ENCODE assay signal across 8 cellular contexts in genomic region chr1:151006331-151007052, GRCh38. TPM values are rescaled to one million over a fixed set of nuclear protein-coding genes. Genes with fewer than 3 reads are reported as not detected.
DNase-seq lines count a peak whose midpoint lies in the region; ATAC-seq, FAIRE-seq and TF ChIP-seq lines count a peak whose summit lies in the region.

Gene MINDY1, minus strand, starts transcription at chr1:151006902. Its CDS starts 4,285 bp downstream, at chr1:151002617.

- CTCF ChIA-PET in CD8-positive, alpha-beta T cell (lab: Charles Lee): interaction anchor here (0.6 to 16.2 kb wide), 9 partner anchors 10 to 182 kb away, joined by 3 to 283 read pairs (median 3); partner anchors contain the start of genes ANXA9, CERS2 and GABPB2

- no peaks in the 10 kb centered on the region for H3K27me3 ChIP-seq in CD8-positive, alpha-beta T cell (ENCODE audit: insufficient read depth, low read length)
- no peaks in the 10 kb centered on the region for H3K27me3 ChIP-seq in keratinocyte (ENCODE audit: control insufficient read depth, extremely low read depth, insufficient read depth, low read length)

- intact Hi-C loops in CD8-positive, alpha-beta T cell (cut with DNase I, micrococcal nuclease): loop anchor here (1.0 to 10.0 kb wide), 7 partner anchors 10 to 312 kb away; partner anchors contain the start of genes ARNT (in 1 of the 2), CDC42SE1 (in 1 of the 2), GABPB2 (in 1 of the 2) and GOLPH3L (in 1 of the 2)

- H3K4me1 Mint-ChIP-seq in CD8-positive, alpha-beta T cell (ENCODE audit: low read depth): peaks cover 89% of the 10 kb centered on the region

- H4K20me1 ChIP-seq in keratinocyte (ENCODE audit: control insufficient read depth, extremely low read depth, insufficient read depth, low read length): no peaks in the 10 kb centered on the region

- no peaks in the 10 kb centered on the region for H3K9me3 Mint-ChIP-seq in CD8-positive, alpha-beta T cell

- no peaks in the 10 kb centered on the region for H3K79me2 ChIP-seq in keratinocyte (ENCODE audit: control insufficient read depth, insufficient read depth, low read length)

- no peaks in the 10 kb centered on the region for H3K27me3 Mint-ChIP-seq in CD8-positive, alpha-beta T cell (ENCODE audit: low read depth)

- POLR2A ChIA-PET in CD8-positive, alpha-beta T cell (lab: Charles Lee): interaction anchor here (0.6 to 2.8 kb wide), 7 partner anchors 31 to 451 kb away, joined by 3 to 9 read pairs (median 3); no protein-coding TSS in a partner anchor

- peaks cover 65% of the 10 kb centered on the region for H3K4me1 ChIP-seq in CD8-positive, alpha-beta T cell (ENCODE audit: insufficient read depth, low read length)
- peaks cover 48% of the 10 kb centered on the region for H3K4me1 ChIP-seq in keratinocyte (ENCODE audit: control insufficient read depth, extremely low read depth, insufficient read depth, low read length)

- H3K27ac ChIP-seq in CD8-positive, alpha-beta T cell (ENCODE audit: low read depth, low read length): peak within 1 kb of the TSS; percentile 76
- peak within 1 kb of the TSS; percentile 99 for H3K27ac ChIP-seq in cingulate gyrus (ENCODE audit: low read depth, low read length)
- peak within 1 kb of the TSS; percentile 65 for H3K27ac ChIP-seq in keratinocyte (ENCODE audit: control insufficient read depth, insufficient read depth, low read length)
- H3K27ac ChIP-seq in skin epidermis: peak within 1 kb of the TSS; percentile 66 to 96 (median 90)

- no peaks in the 10 kb centered on the region for H3K9me3 ChIP-seq in CD8-positive, alpha-beta T cell (ENCODE audit: low read length)
- no peaks in the 10 kb centered on the region for H3K9me3 ChIP-seq in keratinocyte (ENCODE audit: control insufficient read depth, low read depth, low read length)

- peak within 1 kb of the TSS; percentile 78 for H3K4me3 ChIP-seq in CD8-positive, alpha-beta T cell (ENCODE audit: low read depth, low read length)
- H3K4me3 ChIP-seq in keratinocyte (ENCODE audit: control insufficient read depth in 2 of 3, extremely low read depth in 1 of 3, insufficient read depth in 2 of 3, low read depth in 1 of 3, low read length in 3 of 3) (peak within 1 kb of the TSS; percentile 40 to 83 (median 70)), skin epidermis (peak within 1 kb of the TSS; percentile 40 to 57 (median 45))

- peak within 1 kb of the TSS; percentile 88 for H2AFZ ChIP-seq in keratinocyte (ENCODE audit: control insufficient read depth, low read length)

- no peak for TF ChIP-seq CTCF in CD8-positive, alpha-beta T cell (IDR thresholded peaks at IDR 0.05)
- TF ChIP-seq CTCF in keratinocyte (optimal IDR thresholded peaks at IDR 0.05 in 1 of 3, IDR thresholded peaks at IDR 0.05 in 1 of 3, conservative IDR thresholded peaks at IDR 0.05 in 1 of 3; ENCODE audit: extremely low read depth in 1 of 3, insufficient read depth in 2 of 3, low read length in 3 of 3): peak; percentile 49 to 73 (median 52)

- H3K9me1 ChIP-seq in keratinocyte (ENCODE audit: control insufficient read depth, extremely low read depth, insufficient read depth, low read length): no peaks in the 10 kb centered on the region

- peak within 1 kb of the TSS; percentile 74 for H3K9ac ChIP-seq in keratinocyte (ENCODE audit: control insufficient read depth, extremely low read depth, insufficient read depth, low read length)

- H3K4me2 ChIP-seq in keratinocyte (ENCODE audit: control insufficient read depth, extremely low read depth, insufficient read depth, low read depth, low read length): peak within 1 kb of the TSS; percentile 93

- peaks cover 18% of the 10 kb centered on the region for H3K36me3 Mint-ChIP-seq in CD8-positive, alpha-beta T cell

- peak in 4 of 7 experiments; percentile 11 to 36 (median 20) for DNase-seq in CD8-positive, alpha-beta T cell
- peak; percentile 53 for DNase-seq in NCI-H1930 (lab: John Stamatoyannopoulos, UW)
- peak in 3 of 5 experiments; percentile 9 to 61 (median 13) for DNase-seq in T-helper 2 cell
- DNase-seq in keratinocyte (ENCODE audit: low read depth, low spot score): peak; percentile 30

- peak within 1 kb of the TSS; percentile 97 for H3K27ac Mint-ChIP-seq in CD8-positive, alpha-beta T cell

- no peak for ATAC-seq in CD8-positive, alpha-beta T cell
- ATAC-seq in GM21717 (IDR thresholded peaks at IDR 0.05; ENCODE audit: unreplicated experiment) (peak; percentile 36), HG03432 (IDR thresholded peaks at IDR 0.05; ENCODE audit: unreplicated experiment) (no peak)

- FAIRE-seq in keratinocyte (lab: Jason Lieb, UNC): no peak

- peak within 1 kb of the TSS; percentile 96 for H3K4me3 Mint-ChIP-seq in CD8-positive, alpha-beta T cell

- dilution Hi-C loops in keratinocyte (cut with MboI; ENCODE audit: extremely low pct_ligation_motif_present, low sequenced_read_pairs): no loop called here

- peaks cover 6% of the 10 kb centered on the region for H3K36me3 ChIP-seq in CD8-positive, alpha-beta T cell (ENCODE audit: insufficient read depth, low read length)
- H3K36me3 ChIP-seq in keratinocyte (ENCODE audit: control insufficient read depth in 2 of 2, extremely low read depth in 1 of 2, insufficient read depth in 2 of 2, low read length in 2 of 2): no peaks in the 10 kb centered on the region

RNA-seq across cellular contexts. Expression of gene MINDY1, which starts in this region (rescaled TPM):
- 1 to 10 TPM; 2.2 to 2.4 TPM for total RNA-seq in CD8-positive, alpha-beta T cell
- 11.2 to 20.4 TPM (median 11.6 TPM) in 3 replicates for polyA plus RNA-seq in keratinocyte
- 9.7 TPM for polyA plus RNA-seq in keratinocyte (2011; ENCODE audit: low read depth)
- 12.6 and 13.5 TPM in 2 replicates for polyA plus RNA-seq in keratinocyte (2011; cell fraction: cytosol; rRNA removed)
- polyA plus RNA-seq in keratinocyte (2011; cell fraction: nucleus; rRNA removed): 35.0 and 42.9 TPM in 2 replicates
- 9.2 and 14.5 TPM in 2 replicates for polyA plus RNA-seq in keratinocyte (2012; ENCODE audit: low replicate concordance)
- polyA minus RNA-seq in keratinocyte: 25.0 to 42.3 TPM (median 28.7 TPM) in 3 replicates
- polyA minus RNA-seq in keratinocyte (2011; cell fraction: cytosol; rRNA and poly(A)+ RNA removed): 22.3 TPM
- 24.9 and 29.0 TPM in 2 replicates for polyA minus RNA-seq in keratinocyte (2011; cell fraction: nucleus; rRNA and poly(A)+ RNA removed)
